1 cellular context compared by ENCODE assay signal in the genomic region with DNA sequence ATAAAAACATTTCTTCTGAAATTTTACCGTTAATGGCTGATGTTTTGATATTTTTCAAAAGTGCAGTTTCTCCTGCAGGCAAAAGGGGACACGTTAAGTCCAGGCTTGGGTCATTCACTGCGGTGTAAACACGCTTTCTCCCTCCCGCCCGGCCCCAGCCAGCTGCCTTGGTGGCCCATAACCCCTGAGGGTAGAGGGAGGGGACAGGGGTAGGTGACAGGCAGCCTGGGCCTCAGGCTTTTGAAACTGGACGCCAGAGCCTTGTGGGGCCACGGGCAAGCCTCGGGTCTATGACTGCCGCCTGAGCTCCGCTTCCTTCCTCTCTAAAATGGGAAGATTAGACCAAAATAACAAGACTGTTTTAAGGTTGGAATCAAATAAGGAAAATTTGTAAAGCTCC.
TF ChIP-seq lines count a peak whose summit lies in the region.

No MANE protein-coding gene starts in this region.

TF ChIP-seq in H1, 55 proteins besides CTCF, POLR2A, EP300 and RAD21 (continued from another document):
- TF ChIP-seq KDM5A (IDR thresholded peaks at IDR 0.05; ENCODE audit: low read length) (no peak), HDAC2 (IDR thresholded peaks at IDR 0.05; ENCODE audit: borderline replicate concordance in 1 of 2, low read depth in 2 of 2, low read length in 2 of 2) (no peak), POLR2AphosphoS5 (IDR thresholded peaks at IDR 0.05; ENCODE audit: low read depth, low read length) (no peak), FOSL1 (IDR thresholded peaks at IDR 0.05; ENCODE audit: insufficient read depth, low read depth, low read length) (no peak), ZNF274 (IDR thresholded peaks at IDR 0.05; ENCODE audit: borderline replicate concordance, extremely low read depth, low read length) (no peak), BRCA1 (IDR thresholded peaks at IDR 0.05; ENCODE audit: low read depth, low read length) (no peak), RXRA (IDR thresholded peaks at IDR 0.05; ENCODE audit: insufficient read depth, low read depth, low read length) (no peak), CHD1 (IDR thresholded peaks at IDR 0.05; ENCODE audit: low read depth, low read length) (no peak), KDM1A (IDR thresholded peaks at IDR 0.05; ENCODE audit: borderline replicate concordance, low read length) (no peak), CTBP2 (IDR thresholded peaks at IDR 0.05; ENCODE audit: borderline replicate concordance, insufficient read depth, insufficient read length, low read length) (no peak), TEAD4 (IDR thresholded peaks at IDR 0.05; ENCODE audit: low read depth, low read length) (no peak), JUN (IDR thresholded peaks at IDR 0.05; ENCODE audit: low read depth, low read length) (no peak), TCF12 (IDR thresholded peaks at IDR 0.05; ENCODE audit: low read depth, low read length) (no peak), BCL11A (IDR thresholded peaks at IDR 0.05; ENCODE audit: low read depth in 2 of 2, low read length in 2 of 2) (no peak)
- TF ChIP-seq, protein P1, sequence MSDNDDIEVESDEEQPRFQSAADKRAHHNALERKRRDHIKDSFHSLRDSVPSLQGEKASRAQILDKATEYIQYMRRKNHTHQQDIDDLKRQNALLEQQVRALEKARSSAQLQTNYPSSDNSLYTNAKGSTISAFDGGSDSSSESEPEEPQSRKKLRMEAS (IDR thresholded peaks at IDR 0.05): no peak
- TF ChIP-seq, protein P2, sequence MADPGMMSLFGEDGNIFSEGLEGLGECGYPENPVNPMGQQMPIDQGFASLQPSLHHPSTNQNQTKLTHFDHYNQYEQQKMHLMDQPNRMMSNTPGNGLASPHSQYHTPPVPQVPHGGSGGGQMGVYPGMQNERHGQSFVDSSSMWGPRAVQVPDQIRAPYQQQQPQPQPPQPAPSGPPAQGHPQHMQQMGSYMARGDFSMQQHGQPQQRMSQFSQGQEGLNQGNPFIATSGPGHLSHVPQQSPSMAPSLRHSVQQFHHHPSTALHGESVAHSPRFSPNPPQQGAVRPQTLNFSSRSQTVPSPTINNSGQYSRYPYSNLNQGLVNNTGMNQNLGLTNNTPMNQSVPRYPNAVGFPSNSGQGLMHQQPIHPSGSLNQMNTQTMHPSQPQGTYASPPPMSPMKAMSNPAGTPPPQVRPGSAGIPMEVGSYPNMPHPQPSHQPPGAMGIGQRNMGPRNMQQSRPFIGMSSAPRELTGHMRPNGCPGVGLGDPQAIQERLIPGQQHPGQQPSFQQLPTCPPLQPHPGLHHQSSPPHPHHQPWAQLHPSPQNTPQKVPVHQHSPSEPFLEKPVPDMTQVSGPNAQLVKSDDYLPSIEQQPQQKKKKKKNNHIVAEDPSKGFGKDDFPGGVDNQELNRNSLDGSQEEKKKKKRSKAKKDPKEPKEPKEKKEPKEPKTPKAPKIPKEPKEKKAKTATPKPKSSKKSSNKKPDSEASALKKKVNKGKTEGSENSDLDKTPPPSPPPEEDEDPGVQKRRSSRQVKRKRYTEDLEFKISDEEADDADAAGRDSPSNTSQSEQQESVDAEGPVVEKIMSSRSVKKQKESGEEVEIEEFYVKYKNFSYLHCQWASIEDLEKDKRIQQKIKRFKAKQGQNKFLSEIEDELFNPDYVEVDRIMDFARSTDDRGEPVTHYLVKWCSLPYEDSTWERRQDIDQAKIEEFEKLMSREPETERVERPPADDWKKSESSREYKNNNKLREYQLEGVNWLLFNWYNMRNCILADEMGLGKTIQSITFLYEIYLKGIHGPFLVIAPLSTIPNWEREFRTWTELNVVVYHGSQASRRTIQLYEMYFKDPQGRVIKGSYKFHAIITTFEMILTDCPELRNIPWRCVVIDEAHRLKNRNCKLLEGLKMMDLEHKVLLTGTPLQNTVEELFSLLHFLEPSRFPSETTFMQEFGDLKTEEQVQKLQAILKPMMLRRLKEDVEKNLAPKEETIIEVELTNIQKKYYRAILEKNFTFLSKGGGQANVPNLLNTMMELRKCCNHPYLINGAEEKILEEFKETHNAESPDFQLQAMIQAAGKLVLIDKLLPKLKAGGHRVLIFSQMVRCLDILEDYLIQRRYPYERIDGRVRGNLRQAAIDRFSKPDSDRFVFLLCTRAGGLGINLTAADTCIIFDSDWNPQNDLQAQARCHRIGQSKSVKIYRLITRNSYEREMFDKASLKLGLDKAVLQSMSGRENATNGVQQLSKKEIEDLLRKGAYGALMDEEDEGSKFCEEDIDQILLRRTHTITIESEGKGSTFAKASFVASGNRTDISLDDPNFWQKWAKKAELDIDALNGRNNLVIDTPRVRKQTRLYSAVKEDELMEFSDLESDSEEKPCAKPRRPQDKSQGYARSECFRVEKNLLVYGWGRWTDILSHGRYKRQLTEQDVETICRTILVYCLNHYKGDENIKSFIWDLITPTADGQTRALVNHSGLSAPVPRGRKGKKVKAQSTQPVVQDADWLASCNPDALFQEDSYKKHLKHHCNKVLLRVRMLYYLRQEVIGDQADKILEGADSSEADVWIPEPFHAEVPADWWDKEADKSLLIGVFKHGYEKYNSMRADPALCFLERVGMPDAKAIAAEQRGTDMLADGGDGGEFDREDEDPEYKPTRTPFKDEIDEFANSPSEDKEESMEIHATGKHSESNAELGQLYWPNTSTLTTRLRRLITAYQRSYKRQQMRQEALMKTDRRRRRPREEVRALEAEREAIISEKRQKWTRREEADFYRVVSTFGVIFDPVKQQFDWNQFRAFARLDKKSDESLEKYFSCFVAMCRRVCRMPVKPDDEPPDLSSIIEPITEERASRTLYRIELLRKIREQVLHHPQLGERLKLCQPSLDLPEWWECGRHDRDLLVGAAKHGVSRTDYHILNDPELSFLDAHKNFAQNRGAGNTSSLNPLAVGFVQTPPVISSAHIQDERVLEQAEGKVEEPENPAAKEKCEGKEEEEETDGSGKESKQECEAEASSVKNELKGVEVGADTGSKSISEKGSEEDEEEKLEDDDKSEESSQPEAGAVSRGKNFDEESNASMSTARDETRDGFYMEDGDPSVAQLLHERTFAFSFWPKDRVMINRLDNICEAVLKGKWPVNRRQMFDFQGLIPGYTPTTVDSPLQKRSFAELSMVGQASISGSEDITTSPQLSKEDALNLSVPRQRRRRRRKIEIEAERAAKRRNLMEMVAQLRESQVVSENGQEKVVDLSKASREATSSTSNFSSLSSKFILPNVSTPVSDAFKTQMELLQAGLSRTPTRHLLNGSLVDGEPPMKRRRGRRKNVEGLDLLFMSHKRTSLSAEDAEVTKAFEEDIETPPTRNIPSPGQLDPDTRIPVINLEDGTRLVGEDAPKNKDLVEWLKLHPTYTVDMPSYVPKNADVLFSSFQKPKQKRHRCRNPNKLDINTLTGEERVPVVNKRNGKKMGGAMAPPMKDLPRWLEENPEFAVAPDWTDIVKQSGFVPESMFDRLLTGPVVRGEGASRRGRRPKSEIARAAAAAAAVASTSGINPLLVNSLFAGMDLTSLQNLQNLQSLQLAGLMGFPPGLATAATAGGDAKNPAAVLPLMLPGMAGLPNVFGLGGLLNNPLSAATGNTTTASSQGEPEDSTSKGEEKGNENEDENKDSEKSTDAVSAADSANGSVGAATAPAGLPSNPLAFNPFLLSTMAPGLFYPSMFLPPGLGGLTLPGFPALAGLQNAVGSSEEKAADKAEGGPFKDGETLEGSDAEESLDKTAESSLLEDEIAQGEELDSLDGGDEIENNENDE (IDR thresholded peaks at IDR 0.05; ENCODE audit: insufficient replicate concordance, low read length): no peak
